32 cellular contexts compared by ENCODE assay signal in the genomic region with DNA sequence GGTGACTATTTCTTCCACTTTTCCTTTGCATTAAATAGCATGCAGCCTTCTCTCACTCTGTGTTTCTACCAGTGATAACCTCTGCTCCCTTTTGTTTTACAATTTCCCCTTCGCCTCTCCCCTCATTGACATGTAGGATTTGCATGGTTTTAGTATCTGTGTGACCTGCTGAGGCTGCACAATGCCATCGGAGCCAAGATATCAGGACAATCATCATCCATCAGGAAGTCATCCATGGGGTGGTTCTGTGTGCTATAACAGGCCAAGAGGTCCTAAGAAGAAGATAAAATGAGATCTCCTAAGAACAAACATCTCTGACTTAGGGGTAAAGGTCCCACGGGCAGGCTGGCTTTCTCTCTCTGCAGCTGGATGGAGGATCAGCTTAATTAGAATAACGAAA.
"Had no signal": no experiment of that assay in that cellular context is flagged by ENCODE, and none has a peak within 500 bp of the region (broad histone marks: within the 10 kb centered on the region; RNA-seq: fewer than 3 reads in every experiment).

No MANE protein-coding gene starts in this region.

- H3K36me3 ChIP-seq: brain microvascular endothelial cell, gastroesophageal sphincter, lower lobe of right lung, neural progenitor cell, transverse colon had no signal

- H3K4me3 Mint-ChIP-seq: activated CD4-positive, alpha-beta T cell treated with anti-CD3 and anti-CD28 coated beads for 36 hours; activated naive CD8-positive, alpha-beta T cell treated with anti-CD3 and anti-CD28 coated beads, Interleukin-2, amount 10 ng/mL, durations not matched to agents 7 days and 5 days; activated T-cell treated with anti-CD3 and anti-CD28 coated beads, Interleukin-2, amount 50 U/mL, for 72 hours; effector memory CD8-positive, alpha-beta T cell; immature natural killer cell; natural killer cell; neural progenitor cell; T-helper 2 cell treated with Interferon-gamma antibody and Interleukin-4, amounts not matched to agents 5 μg/mL and 100 μg/mL, for 36 hours had no signal

- H3K4me1 Mint-ChIP-seq: activated naive CD8-positive, alpha-beta T cell treated with anti-CD3 and anti-CD28 coated beads, Interleukin-2, amount 10 ng/mL, durations not matched to agents 7 days and 5 days; immature natural killer cell; natural killer cell had no signal

- H3K4me3 ChIP-seq: coronary artery, dorsolateral prefrontal cortex, gastroesophageal sphincter, hepatocyte, lower lobe of right lung, neural progenitor cell, testis, transverse colon had no signal

- ATAC-seq: activated CD4-positive, alpha-beta T cell treated with anti-CD3 and anti-CD28 coated beads for 36 hours; activated T-cell treated with anti-CD3 and anti-CD28 coated beads, Interleukin-2, amount 50 U/mL, for 72 hours; effector memory CD8-positive, alpha-beta T cell; gastroesophageal sphincter; left colon; lower lobe of right lung; natural killer cell; right cardiac atrium; stimulated activated naive CD8-positive, alpha-beta T cell treated with anti-CD3 and anti-CD28 coated beads, Interleukin-15, Interleukin-2, amounts not matched to agents 100 U/mL and 50 U/mL, for 24 hours had no signal

- H3K27me3 ChIP-seq: brain microvascular endothelial cell, dorsolateral prefrontal cortex, gastroesophageal sphincter, hepatocyte, neural progenitor cell, testis, transverse colon had no signal

- DNase-seq: activated CD4-positive, alpha-beta T cell treated with anti-CD3 and anti-CD28 coated beads for 36 hours; activated CD4-positive, alpha-beta T cell treated with anti-CD3 and anti-CD28 coated beads, Interleukin-2, amount 50 U/mL, for 4 hours; activated CD4-positive, CD25-positive, alpha-beta regulatory T cell; activated effector memory CD4-positive, alpha-beta T cell treated with Interleukin-2 at 50 U/mL for 16 hours; activated naive CD4-positive, alpha-beta T cell treated with Interleukin-2 at 50 U/mL for 16 hours; activated naive CD8-positive, alpha-beta T cell treated with anti-CD3 and anti-CD28 coated beads, Interleukin-2, amount 10 ng/mL, durations not matched to agents 7 days and 5 days; activated T-cell treated with anti-CD3 and anti-CD28 coated beads for 4 hours; activated T-cell treated with anti-CD3 and anti-CD28 coated beads, Interleukin-2, amount 50 U/mL, for 72 hours; amniotic stem cell; brain microvascular endothelial cell; dorsolateral prefrontal cortex; effector memory CD8-positive, alpha-beta T cell; immature natural killer cell; kidney; left colon; lower lobe of right lung; mesenchymal stem cell; natural killer cell; occipital lobe; right cardiac atrium; stimulated activated CD4-positive, alpha-beta T cell treated with anti-CD3 and anti-CD28 coated beads, Interleukin-2, amount 100 ng/mL, for 48 hours; stimulated activated naive CD8-positive, alpha-beta T cell treated with anti-CD3 and anti-CD28 coated beads, Interleukin-15, Interleukin-2, amounts not matched to agents 100 U/mL and 50 U/mL, for 24 hours; T-helper 1 cell; testis; transverse colon had no signal

- H2AFZ ChIP-seq: hepatocyte, neural progenitor cell had no signal

- H3K4me1 ChIP-seq: testis, transverse colon had no signal

- H3K4me2 ChIP-seq: hepatocyte, neural progenitor cell had no signal

- H3K9me3 ChIP-seq: gastroesophageal sphincter, lower lobe of right lung, testis, transverse colon had no signal

- H3K27ac ChIP-seq: brain microvascular endothelial cell, coronary artery, gastroesophageal sphincter, hepatocyte, lower lobe of right lung, neural progenitor cell, testis, transverse colon had no signal

- FAIRE-seq: astrocyte, endothelial cell of umbilical vein, kidney had no signal

- H3K79me2 ChIP-seq: hepatocyte had no signal

- H3K9ac ChIP-seq: neural progenitor cell had no signal

- H3K27me3 Mint-ChIP-seq: activated CD4-positive, alpha-beta T cell treated with anti-CD3 and anti-CD28 coated beads for 36 hours had no signal

- H3K9me3 Mint-ChIP-seq: activated naive CD8-positive, alpha-beta T cell treated with anti-CD3 and anti-CD28 coated beads, Interleukin-2, amount 10 ng/mL, durations not matched to agents 7 days and 5 days; activated T-cell treated with anti-CD3 and anti-CD28 coated beads, Interleukin-2, amount 50 U/mL, for 72 hours; effector memory CD8-positive, alpha-beta T cell; immature natural killer cell; natural killer cell; neural progenitor cell; T-helper 2 cell treated with Interferon-gamma antibody and Interleukin-4, amounts not matched to agents 5 μg/mL and 100 μg/mL, for 36 hours had no signal

- H3K36me3 Mint-ChIP-seq: activated naive CD8-positive, alpha-beta T cell treated with anti-CD3 and anti-CD28 coated beads, Interleukin-2, amount 10 ng/mL, durations not matched to agents 7 days and 5 days; immature natural killer cell; natural killer cell; neural progenitor cell had no signal

- H3K27ac Mint-ChIP-seq: activated CD4-positive, alpha-beta T cell treated with anti-CD3 and anti-CD28 coated beads for 36 hours; activated naive CD8-positive, alpha-beta T cell treated with anti-CD3 and anti-CD28 coated beads, Interleukin-2, amount 10 ng/mL, durations not matched to agents 7 days and 5 days; activated T-cell treated with anti-CD3 and anti-CD28 coated beads, Interleukin-2, amount 50 U/mL, for 72 hours; effector memory CD8-positive, alpha-beta T cell; natural killer cell; neural progenitor cell; T-helper 2 cell treated with Interferon-gamma antibody and Interleukin-4, amounts not matched to agents 5 μg/mL and 100 μg/mL, for 36 hours had no signal
